Comparison of ENCODE assay signal across 9 cellular contexts in the genomic region with DNA sequence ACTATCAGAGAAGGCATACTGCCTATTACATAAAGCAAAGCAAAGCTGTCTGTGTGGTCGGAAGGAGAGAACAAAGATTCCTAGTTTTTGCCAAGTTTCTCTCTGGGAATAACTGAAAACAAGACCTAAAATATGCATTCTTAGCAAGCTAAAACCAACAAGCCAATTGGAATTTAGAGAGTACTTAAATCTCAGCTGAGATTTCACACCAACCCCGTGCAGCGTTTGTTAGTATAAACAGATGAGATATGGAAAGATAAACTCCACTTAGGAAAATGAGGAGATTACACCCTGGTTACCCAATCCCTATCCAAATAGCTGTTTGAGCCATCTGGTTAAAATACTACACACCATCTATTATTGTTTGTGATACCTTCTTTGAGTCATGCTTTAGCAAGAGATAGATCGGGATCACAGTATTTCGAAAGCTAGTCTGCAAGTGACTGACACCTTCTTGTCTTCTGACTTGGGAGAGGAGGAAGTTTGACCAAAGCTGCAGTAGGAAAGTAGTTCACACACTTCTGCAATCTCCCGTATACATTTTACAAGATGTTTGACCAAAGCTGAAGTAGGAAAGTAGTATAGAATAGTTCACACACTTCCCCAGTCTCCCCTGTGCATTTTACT. TPM values are rescaled to one million over a fixed set of nuclear protein-coding genes. Genes with fewer than 3 reads are reported as not detected.
DNase-seq lines count a peak whose midpoint lies in the region; ATAC-seq and TF ChIP-seq lines count a peak whose summit lies in the region.
"Had no signal": no experiment of that assay in that cellular context is flagged by ENCODE, and none has a peak within 500 bp of the region (broad histone marks: within the 10 kb centered on the region; RNA-seq: fewer than 3 reads in every experiment).

No MANE protein-coding gene starts in this region.

- in situ Hi-C loops in KBM-7 (cut with MboI; ENCODE audit: low pct_unique_long_range_greater_than_20kb, low sequenced_read_pairs) (no loop called here), astrocyte of the cerebellum (cut with HindIII; ENCODE audit: low sequenced_read_pairs) (no loop called here)

- no peak overlapping the region for H3K18ac ChIP-seq in neuronal stem cell (ENCODE audit: low read length)

- no peak overlapping the region for H3K4ac ChIP-seq in neuronal stem cell (ENCODE audit: low read length)

- no peak overlapping the region for H3K9ac ChIP-seq in neuronal stem cell (ENCODE audit: low read depth, low read length, poor library complexity)

- H3K23ac ChIP-seq in neuronal stem cell (ENCODE audit: low read depth, low read length, poor library complexity) = no peak overlapping the region

- no peak overlapping the region for H3K14ac ChIP-seq in neuronal stem cell (ENCODE audit: low read length)

- no peaks in the 10 kb centered on the region for H3K9me3 ChIP-seq in right lobe of liver
- H3K9me3 ChIP-seq in neuronal stem cell (replicated peaks in 1 of 2; ENCODE audit: control insufficient read depth in 2 of 2, insufficient read depth in 1 of 2, low read depth in 1 of 2, low read length in 2 of 2) = no peaks in the 10 kb centered on the region

- no peak for TF ChIP-seq POLR2A in right lobe of liver (IDR thresholded peaks at IDR 0.05)

- no peak overlapping the region for H2BK15ac ChIP-seq in neuronal stem cell (ENCODE audit: low read length)

- H3K4me1 ChIP-seq in right lobe of liver (peaks cover 0 to 68% (median 22%) of the 10 kb centered on the region in 4 donors), neuronal stem cell (ENCODE audit: control insufficient read depth in 2 of 2, insufficient read depth in 1 of 2, low read depth in 1 of 2, low read length in 2 of 2) (no peaks in the 10 kb centered on the region)

- 11% methylated on average over 6 of the region's 6 CpGs for WGBS in right lobe of liver (ENCODE audit: insufficient coverage, low coverage, low lambda C conversion rate, missing lambda C conversion rate)
- WGBS in neuronal stem cell (ENCODE audit: extremely low coverage in 2 of 2, insufficient read length in 2 of 2, insufficient replicate concordance in 1 of 2), 2 donors = no CpG with 5 or more reads among the region's 6 CpGs

- intact Hi-C loops in right lobe of liver (cut with DNase I) = no loop called here

- no peak overlapping the region for H3K4me2 ChIP-seq in neuronal stem cell (ENCODE audit: insufficient read depth, low read length, poor library complexity, severe bottlenecking)

- no peak overlapping the region for H2BK12ac ChIP-seq in neuronal stem cell (ENCODE audit: low read length)

- H4K8ac ChIP-seq in neuronal stem cell (ENCODE audit: low read depth, low read length) = no peak overlapping the region

- H2BK5ac ChIP-seq in neuronal stem cell (ENCODE audit: low read length) = no peak overlapping the region

- DNase-seq in AG08396 (ENCODE audit: low spot score) (peak; percentile 28), KBM-7 (peak; percentile 48), astrocyte of the cerebellum (ENCODE audit: low read depth) (peak; percentile 33), right lobe of liver (peak in 2 of 3 donors; percentile 26 to 57), GDM1 (lab: John Stamatoyannopoulos, UW) (no peak), neuronal stem cell (ENCODE audit: low spot score) (no peak), NCI-H69 (lab: John Stamatoyannopoulos, UW) (no peak)
- DNase-seq: stimulated activated CD4-positive, alpha-beta T cell treated with anti-CD3 and anti-CD28 coated beads, Interleukin-4, amount 100 ng/mL, for 4 hours had no signal

- H2BK120ac ChIP-seq in neuronal stem cell (ENCODE audit: low read depth, low read length) = no peak overlapping the region

- no peaks in the 10 kb centered on the region for H3K79me1 ChIP-seq in neuronal stem cell (ENCODE audit: low read depth, low read length)

- ATAC-seq in right lobe of liver (peak; percentile 75 to 92 (median 90)), GM19397 (IDR thresholded peaks at IDR 0.05; ENCODE audit: unreplicated experiment) (no peak)

- H3K4me3 ChIP-seq in astrocyte of the cerebellum (ENCODE audit: low read depth, low read length) (no peak overlapping the region), right lobe of liver (no peak overlapping the region), neuronal stem cell (ENCODE audit: low read length in 2 of 2) (no peak overlapping the region)

- no peak overlapping the region for H4K91ac ChIP-seq in neuronal stem cell (ENCODE audit: low read depth, low read length, poor library complexity)

- H3K36me3 ChIP-seq in right lobe of liver (no peaks in the 10 kb centered on the region), neuronal stem cell (replicated peaks in 1 of 2; ENCODE audit: control insufficient read depth in 2 of 2, insufficient read depth in 2 of 2, low read length in 2 of 2) (peaks cover 2 to 51% of the 10 kb centered on the region in 2 donors)

- no peak overlapping the region for H2AK5ac ChIP-seq in neuronal stem cell (ENCODE audit: low read depth, low read length)

- H3K27ac ChIP-seq in right lobe of liver (peak overlapping the region; percentile 34 to 86 (median 78)), neuronal stem cell (replicated peaks; ENCODE audit: low read length) (no peak overlapping the region)

- no peak for TF ChIP-seq CTCF in astrocyte of the cerebellum (IDR thresholded peaks at IDR 0.05; ENCODE audit: low read depth, low read length, missing control alignments)
- no peak for TF ChIP-seq CTCF in right lobe of liver (IDR thresholded peaks at IDR 0.05)

- no peak overlapping the region for H2AFZ ChIP-seq in neuronal stem cell (ENCODE audit: low read length)

- no peaks in the 10 kb centered on the region for H3K27me3 ChIP-seq in right lobe of liver
- no peaks in the 10 kb centered on the region for H3K27me3 ChIP-seq in neuronal stem cell (ENCODE audit: control insufficient read depth in 3 of 3, insufficient read depth in 3 of 3, low read depth in 1 of 3, low read length in 3 of 3)

RNA-seq across cellular contexts. Expression of a gene that starts 18.2 kb away (rescaled TPM):
- total RNA-seq in right lobe of liver = 10 to 100 TPM; 17.5 to 23.3 (median 19.8) TPM
- 23.5 TPM for polyA plus RNA-seq in neuronal stem cell (2013, experiment 1 of 2)
- polyA plus RNA-seq in neuronal stem cell (2013, experiment 2 of 2) = 24.7 TPM

RNA-seq across cellular contexts. Expression of a gene that starts 50.0 kb away (rescaled TPM):
- 10 to 100 TPM; 28.6 to 73.0 (median 31.3) TPM for total RNA-seq in right lobe of liver
- 21.0 TPM for polyA plus RNA-seq in neuronal stem cell (2013, experiment 1 of 2)
- polyA plus RNA-seq in neuronal stem cell (2013, experiment 2 of 2) = 20.3 TPM

Comparison
In these comparisons a context has a peak if more than half of its experiments do, and no peak if none do; other contexts are left out.
1. DNase-seq: peak in AG08396 (single experiment), KBM-7 (single experiment), astrocyte of the cerebellum (single experiment) and right lobe of liver (2 of 3); none in GDM1 (single experiment), neuronal stem cell (single experiment) and NCI-H69 (single experiment).